Comparison of ENCODE assay signal across 11 cellular contexts in the genomic region with DNA sequence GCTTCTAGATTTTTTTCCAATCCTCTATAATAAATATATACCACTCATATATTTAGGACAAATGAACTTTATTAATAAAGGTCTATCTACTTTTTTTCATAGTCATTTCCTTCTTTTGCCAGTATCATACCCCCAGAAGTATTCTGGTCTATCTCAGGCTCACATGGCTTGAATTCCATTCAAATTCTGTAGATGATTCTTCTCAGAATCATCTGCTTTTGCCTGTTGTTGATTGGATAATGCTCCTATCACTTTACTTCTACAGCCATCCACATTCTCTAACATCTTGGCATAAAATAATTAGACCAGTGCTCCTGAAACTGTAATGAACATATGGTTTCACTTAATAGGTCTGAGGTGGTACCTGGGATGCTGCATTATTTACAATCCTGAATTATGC.
DNase-seq lines count a peak whose midpoint lies in the region; ATAC-seq lines count a peak whose summit lies in the region.
"Had no signal": no experiment of that assay in that cellular context is flagged by ENCODE, and none has a peak within 500 bp of the region (broad histone marks: within the 10 kb centered on the region; RNA-seq: fewer than 3 reads in every experiment).

No MANE protein-coding gene starts in this region.

- H3K36me3 ChIP-seq in mesendoderm (ENCODE audit: control insufficient read depth, insufficient read depth, low read length): no peaks in the 10 kb centered on the region

- H4K5ac ChIP-seq in mesendoderm (ENCODE audit: low read length): no peak overlapping the region

- no peak overlapping the region for H3K23ac ChIP-seq in mesendoderm (ENCODE audit: low read length)

- H3K79me1 ChIP-seq in mesendoderm (ENCODE audit: low read length): no peaks in the 10 kb centered on the region

- H3K79me2 ChIP-seq in mesendoderm (ENCODE audit: control insufficient read depth, insufficient read depth, low read length): no peaks in the 10 kb centered on the region

- H2BK15ac ChIP-seq in mesendoderm (replicated peaks; ENCODE audit: low read depth): no peak overlapping the region

- no peak for ATAC-seq in HG03045 (IDR thresholded peaks at IDR 0.05; ENCODE audit: unreplicated experiment)
- ATAC-seq in GM19023 (IDR thresholded peaks at IDR 0.05; ENCODE audit: unreplicated experiment): no peak
- no peak for ATAC-seq in GM18907 (IDR thresholded peaks at IDR 0.05; ENCODE audit: unreplicated experiment)

- no peak overlapping the region for H3K18ac ChIP-seq in mesendoderm (ENCODE audit: low read length)

- H2BK5ac ChIP-seq in mesendoderm (ENCODE audit: low read length): no peak overlapping the region

- H3K27me3 ChIP-seq in mesendoderm (ENCODE audit: insufficient read depth, low read length, poor library complexity): no peaks in the 10 kb centered on the region

- no peak overlapping the region for H3K4ac ChIP-seq in mesendoderm (ENCODE audit: low read depth, low read length)

- H2BK120ac ChIP-seq in mesendoderm (ENCODE audit: low read depth, low read length): no peak overlapping the region

- H3K4me2 ChIP-seq in mesendoderm (ENCODE audit: low read length): no peak overlapping the region

- H3K56ac ChIP-seq in mesendoderm (ENCODE audit: low read length): no peak overlapping the region

- peak; percentile 34 for DNase-seq in EH (ENCODE audit: low read depth)
- peak; percentile 40 for DNase-seq in HS-5 (ENCODE audit: low read depth)
- peak; percentile 3 for DNase-seq in astrocyte of the hippocampus (ENCODE audit: low read depth, low spot score)
- peak; percentile 14 for DNase-seq in mesendoderm
- no peak for DNase-seq in AML-193 (lab: John Stamatoyannopoulos, UW)
- DNase-seq: COR-L47, DMS153, NCI-H2029 had no signal

- no peak overlapping the region for H3K27ac ChIP-seq in mesendoderm (ENCODE audit: low read depth, low read length)

- no peak overlapping the region for H4K8ac ChIP-seq in mesendoderm (ENCODE audit: low read depth, low read length)

- H2AK5ac ChIP-seq in mesendoderm (ENCODE audit: low read length): no peak overlapping the region

- H3K4me1 ChIP-seq in mesendoderm (ENCODE audit: control insufficient read depth, low read depth, low read length): no peaks in the 10 kb centered on the region

- no peak overlapping the region for H3K9ac ChIP-seq in mesendoderm (ENCODE audit: low read length)

- no peak overlapping the region for H3K4me3 ChIP-seq in mesendoderm (ENCODE audit: low read length)

Comparison
In these comparisons a context has a peak if more than half of its experiments do, and no peak if none do; other contexts are left out.
1. DNase-seq: peak in EH (single experiment), HS-5 (single experiment), astrocyte of the hippocampus (single experiment) and mesendoderm (single experiment); none in AML-193 (0 of 2).